In the genomic region with DNA sequence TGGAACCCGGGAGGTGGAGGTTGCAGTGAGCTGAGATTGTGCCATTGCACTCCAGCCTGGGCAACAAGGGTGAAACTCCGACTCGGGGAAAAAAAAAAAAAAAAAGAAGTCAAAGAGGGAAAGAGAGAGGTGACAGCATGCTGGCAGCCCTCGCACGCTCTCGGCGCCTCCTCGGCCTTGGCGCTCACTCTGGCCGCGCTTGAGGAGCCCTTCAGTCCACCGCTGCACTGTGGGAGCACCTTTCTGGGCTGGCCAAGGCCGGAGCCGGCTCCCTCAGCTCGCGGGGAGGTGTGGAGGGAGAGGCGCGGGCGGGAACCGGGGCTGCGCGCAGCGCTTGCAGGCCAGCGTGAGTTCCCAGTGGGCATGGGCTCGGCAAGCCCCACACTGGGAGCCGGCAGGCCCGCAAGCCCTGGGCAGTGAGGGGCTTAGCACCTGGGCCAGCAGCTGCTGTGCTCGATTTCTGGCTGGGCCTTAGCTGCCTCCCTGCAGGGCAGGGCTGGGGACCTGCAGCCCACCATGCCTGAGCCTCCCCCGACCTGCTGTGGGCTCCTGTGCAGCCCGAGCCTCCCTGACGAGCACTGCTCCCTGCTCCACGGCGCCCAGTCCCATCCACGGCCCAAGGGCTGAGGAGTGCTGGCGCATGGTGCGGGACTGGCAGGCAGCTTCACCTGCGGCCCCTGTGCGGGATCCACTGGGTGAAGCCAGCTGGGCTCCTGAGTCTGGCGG, we compare ENCODE assay signal across 7 cellular contexts.
A peak's percentile ranks its signal among the peaks of the same experiment; 100 is the strongest.
DNase-seq lines count a peak whose midpoint lies in the region; ATAC-seq, FAIRE-seq and TF ChIP-seq lines count a peak whose summit lies in the region.
"Not testable (repeated sequence)": the region's sequence is repeated elsewhere in the genome, so short reads cannot be mapped to it uniquely, and the experiment has no call there.

No MANE protein-coding gene starts in this region.

- not testable (repeated sequence) for H2BK120ac ChIP-seq in H1 (replicated peaks; ENCODE audit: low read depth, low read length)

- H3K27me3 ChIP-seq in GM23338 (ENCODE audit: insufficient read depth); H1 (replicated peaks in 1 of 4; ENCODE audit: control insufficient read depth in 3 of 4, extremely low read depth in 1 of 4, insufficient read depth in 3 of 4, low read length in 3 of 4); HepG2 (ENCODE audit: control insufficient read depth in 1 of 2, insufficient read depth in 2 of 2, low read length in 2 of 2); transverse colon: not testable (repeated sequence)

- not testable (repeated sequence) for H3K9me3 ChIP-seq in H1 (ENCODE audit: insufficient read depth in 2 of 2, low read depth in 1 of 2, low read length in 1 of 2); HepG2 (ENCODE audit: low read length); transverse colon

- not testable (repeated sequence) for TF ChIP-seq CTCF in 22Rv1 (IDR thresholded peaks at IDR 0.05); GM23338 (conservative IDR thresholded peaks at IDR 0.05; ENCODE audit: low read depth in 2 of 2); WTC11 (IDR thresholded peaks at IDR 0.05); H1 (IDR thresholded peaks at IDR 0.05; ENCODE audit: control extremely low read depth in 1 of 3, insufficient read depth in 1 of 3, low read depth in 1 of 3, low read length in 3 of 3); HepG2 (CRISPR knock-in tag; IDR thresholded peaks at IDR 0.05); osteocyte (IDR thresholded peaks at IDR 0.05); transverse colon (IDR thresholded peaks at IDR 0.05)

- in situ Hi-C loops in HepG2 (cut with HindIII; ENCODE audit: extremely low pct_ligation_motif_present, low pct_unique_long_range_greater_than_20kb); transverse colon (cut with MboI; ENCODE audit: low pct_ligation_motif_present in 1 of 4, low pct_unique_long_range_greater_than_20kb in 1 of 4, low sequenced_read_pairs in 3 of 4): not testable (repeated sequence)

- not testable (repeated sequence) for TF ChIP-seq POLR2A in H1 (IDR thresholded peaks at IDR 0.05; ENCODE audit: control extremely low read depth in 1 of 2, low read depth in 2 of 2, low read length in 2 of 2); HepG2 (IDR thresholded peaks at IDR 0.05; ENCODE audit: insufficient read depth in 1 of 2, low read depth in 2 of 2, low read length in 2 of 2); transverse colon (IDR thresholded peaks at IDR 0.05)

- not testable (repeated sequence) for H2AFZ ChIP-seq in GM23338; H1 (ENCODE audit: low read length); HepG2 (ENCODE audit: low read length)

- H3K9me2 ChIP-seq in GM23338 (ENCODE audit: insufficient read depth), result not testable (repeated sequence)

- not testable (repeated sequence) for H3K23ac ChIP-seq in H1 (ENCODE audit: insufficient read length)

- not testable (repeated sequence) for H4K20me1 ChIP-seq in GM23338 (replicated peaks; ENCODE audit: insufficient read depth); H1 (replicated peaks in 1 of 2; ENCODE audit: control insufficient read depth in 1 of 2, insufficient read depth in 2 of 2, low read length in 2 of 2); HepG2 (ENCODE audit: insufficient read depth, low read length)

- not testable (repeated sequence) for H3K4me1 ChIP-seq in GM23338 (ENCODE audit: insufficient read depth); H1 (replicated peaks in 1 of 4; ENCODE audit: control insufficient read depth in 3 of 4, insufficient read depth in 4 of 4, low read length in 3 of 4)
- peaks cover 79% of the 10 kb centered on the region for H3K4me1 ChIP-seq in HepG2 (ENCODE audit: insufficient read depth, low read length)
- peaks cover 10 to 47% (median 27%) of the 10 kb centered on the region in 4 donors for H3K4me1 ChIP-seq in transverse colon

- CTCF ChIA-PET in WTC11 (lab: Charles Lee); HepG2 (lab: Yijun Ruan, JAX; ENCODE audit: low intra/inter-chr PET ratio, low total read pairs): not testable (repeated sequence)
- CTCF ChIA-PET in H1 (lab: Charles Lee; ENCODE audit: partially characterized antibody), result interaction anchor here (0.6 to 1.6 kb wide), 4 partner anchors 10 to 1276 kb away, joined by 3 to 8 read pairs (median 4); no protein-coding TSS in a partner anchor

- H3K4me1 Mint-ChIP-seq in GM23338; WTC11; osteocyte (ENCODE audit: unreplicated experiment): not testable (repeated sequence)

- H3K79me2 ChIP-seq in GM23338 (replicated peaks; ENCODE audit: insufficient read depth); H1 (ENCODE audit: control insufficient read depth in 1 of 2, insufficient read depth in 2 of 2, low read length in 2 of 2); HepG2 (ENCODE audit: insufficient read depth, low read length): not testable (repeated sequence)

- peak overlapping the region; percentile 99 for H3K27ac ChIP-seq in 22Rv1
- H3K27ac ChIP-seq in GM23338 (ENCODE audit: low read depth); H1 (ENCODE audit: low read depth, low read length): not testable (repeated sequence)
- H3K27ac ChIP-seq in HepG2 (ENCODE audit: extremely low read length, insufficient read depth, low read length), result peak overlapping the region; percentile 89
- H3K27ac ChIP-seq in transverse colon, result peak overlapping the region; percentile 80 to 88 (median 84)

- POLR2A ChIA-PET in WTC11 (lab: Charles Lee); HepG2 (lab: Yijun Ruan, JAX): not testable (repeated sequence)
- POLR2A ChIA-PET in H1 (lab: Charles Lee; ENCODE audit: partially characterized antibody), result interaction anchor here (0.6 kb wide), 2 partner anchors 9 to 1983 kb away, joined by 3 read pairs; no protein-coding TSS in a partner anchor

- H3K18ac ChIP-seq in H1 (ENCODE audit: extremely low read depth, low read length), result not testable (repeated sequence)

- not testable (repeated sequence) for H3K36me3 Mint-ChIP-seq in GM23338 (ENCODE audit: low read depth); WTC11; osteocyte (ENCODE audit: unreplicated experiment)

- TF ChIP-seq EP300 in H1 (IDR thresholded peaks at IDR 0.05; ENCODE audit: borderline replicate concordance in 1 of 2, low read depth in 2 of 2, low read length in 2 of 2); HepG2 (IDR thresholded peaks at IDR 0.05; ENCODE audit: low read depth in 2 of 2, low read length in 2 of 2); HepG2 (CRISPR knock-in tag; IDR thresholded peaks at IDR 0.05; ENCODE audit: borderline replicate concordance); transverse colon (IDR thresholded peaks at IDR 0.05; ENCODE audit: low read depth): not testable (repeated sequence)

- FAIRE-seq in H1 (lab: Jason Lieb, UNC); HepG2 (lab: Jason Lieb, UNC): not testable (repeated sequence)

- H3K4me3 ChIP-seq in GM23338; H1 (ENCODE audit: extremely low read depth in 1 of 4, insufficient read depth in 2 of 4, low read depth in 3 of 4, low read length in 4 of 4); HepG2 (replicated peaks in 1 of 3; ENCODE audit: insufficient read depth in 1 of 3, low read depth in 2 of 3, low read length in 3 of 3); transverse colon: not testable (repeated sequence)

- H3K56ac ChIP-seq in H1 (replicated peaks; ENCODE audit: insufficient read length, low read depth, low read length), result not testable (repeated sequence)

- H3F3A ChIP-seq in GM23338 (replicated peaks; ENCODE audit: low read depth), result not testable (repeated sequence)

- H3K9me3 Mint-ChIP-seq in GM23338; osteocyte (ENCODE audit: unreplicated experiment): not testable (repeated sequence)
- peaks cover 18% of the 10 kb centered on the region for H3K9me3 Mint-ChIP-seq in WTC11

- not testable (repeated sequence) for H3K36me3 ChIP-seq in GM23338 (ENCODE audit: insufficient read depth); H1 (ENCODE audit: control insufficient read depth in 2 of 4, insufficient read depth in 4 of 4, low read length in 3 of 4); HepG2 (replicated peaks in 1 of 2; ENCODE audit: control insufficient read depth in 1 of 2, insufficient read depth in 2 of 2, low read length in 2 of 2); transverse colon

- H2BK12ac ChIP-seq in H1 (ENCODE audit: low read depth, low read length), result not testable (repeated sequence)

- WGBS in H1 (ENCODE audit: extremely low coverage in 1 of 2, insufficient coverage in 1 of 2, insufficient read length in 1 of 2, insufficient replicate concordance in 2 of 2, low coverage in 1 of 2, low lambda C conversion rate in 2 of 2, missing lambda C conversion rate in 1 of 2), 2 experiments, result 89% methylated on average over 19 of the region's 39 CpGs; no CpG with 5 or more reads in 1 of the 2 experiments
- WGBS in HepG2 (ENCODE audit: low lambda C conversion rate), result 96% methylated on average over 23 of the region's 39 CpGs
- WGBS in transverse colon (ENCODE audit: low coverage in 1 of 2), 2 donors, result 91 to 97% methylated on average over 8 to 37 of the region's 39 CpGs

- H3K4me3 Mint-ChIP-seq in GM23338; WTC11; osteocyte (ENCODE audit: unreplicated experiment): not testable (repeated sequence)

- not testable (repeated sequence) for H4K5ac ChIP-seq in H1 (ENCODE audit: insufficient read length, low read depth, low read length)

- H3K14ac ChIP-seq in H1 (ENCODE audit: insufficient read length), result not testable (repeated sequence)

- peak overlapping the region; percentile 25; the same call in 1 of the 2 replicates for H4K8ac ChIP-seq in H1 (ENCODE audit: extremely low read depth, insufficient read depth, low read length)

- H3K4ac ChIP-seq in H1 (replicated peaks; ENCODE audit: insufficient read length, low read depth, low read length), result not testable (repeated sequence)

- peak; percentile 80 for ATAC-seq in GM23338
- not testable (repeated sequence) for ATAC-seq in WTC11, HepG2

- DNase-seq in GM23338 (ENCODE audit: low spot score), result peak; percentile 22
- DNase-seq in WTC11 (ENCODE audit: low spot score), result peak; percentile 22
- DNase-seq in H1 (ENCODE audit: low read depth in 1 of 2, low spot score in 2 of 2), result peak in 1 of 2 experiments; percentile 52
- not testable (repeated sequence) for DNase-seq in HepG2 (ENCODE audit: low spot score); transverse colon
- peak; percentile 83 for DNase-seq in osteocyte (ENCODE audit: extremely low spot score, unreplicated experiment)

- not testable (repeated sequence) for H2AK5ac ChIP-seq in H1 (ENCODE audit: low read depth, low read length)

- not testable (repeated sequence) for TF ChIP-seq RAD21 in H1 (IDR thresholded peaks at IDR 0.05 in 1 of 2, conservative IDR thresholded peaks at IDR 0.05 in 1 of 2; ENCODE audit: low read depth in 2 of 2, low read length in 2 of 2); HepG2 (CRISPR knock-in tag; IDR thresholded peaks at IDR 0.05)

- not testable (repeated sequence) for H3K79me1 ChIP-seq in H1 (ENCODE audit: low read depth, low read length)

- H2BK15ac ChIP-seq in H1 (ENCODE audit: low read length), result not testable (repeated sequence)

- H3K9ac ChIP-seq in H1 (replicated peaks in 1 of 4; ENCODE audit: extremely low read depth in 1 of 4, low read depth in 3 of 4, low read length in 3 of 4); HepG2 (ENCODE audit: insufficient read depth, low read depth, low read length): not testable (repeated sequence)

- BruUV-seq in HepG2 (replicated peaks; lab: Mats Ljungman, UMichigan), result not testable (repeated sequence)

- not testable (repeated sequence) for H2BK5ac ChIP-seq in H1 (ENCODE audit: low read depth, low read length)

- H3K23me2 ChIP-seq in H1 (ENCODE audit: low read depth, low read length), result not testable (repeated sequence)

- not testable (repeated sequence) for H3K4me2 ChIP-seq in GM23338; H1 (ENCODE audit: insufficient read depth in 1 of 2, low read depth in 2 of 2, low read length in 2 of 2); HepG2 (ENCODE audit: low read depth, low read length)

- not testable (repeated sequence) for H2BK20ac ChIP-seq in H1 (ENCODE audit: low read length)

- not testable (repeated sequence) for H3K27ac Mint-ChIP-seq in GM23338; WTC11; osteocyte (ENCODE audit: unreplicated experiment)

- intact Hi-C loops in HepG2 (cut with micrococcal nuclease; ENCODE audit: unreplicated experiment); transverse colon (cut with DNase I; ENCODE audit: low total_unique reads): not testable (repeated sequence)

- H3K27me3 Mint-ChIP-seq in GM23338 (ENCODE audit: insufficient read depth, low read depth, poor library complexity); WTC11 (ENCODE audit: low read depth); osteocyte (ENCODE audit: unreplicated experiment): not testable (repeated sequence)

- not testable (repeated sequence) for H4K91ac ChIP-seq in H1 (replicated peaks; ENCODE audit: insufficient read length, low read length)
